1 cellular context compared by ENCODE assay signal in the genomic region with DNA sequence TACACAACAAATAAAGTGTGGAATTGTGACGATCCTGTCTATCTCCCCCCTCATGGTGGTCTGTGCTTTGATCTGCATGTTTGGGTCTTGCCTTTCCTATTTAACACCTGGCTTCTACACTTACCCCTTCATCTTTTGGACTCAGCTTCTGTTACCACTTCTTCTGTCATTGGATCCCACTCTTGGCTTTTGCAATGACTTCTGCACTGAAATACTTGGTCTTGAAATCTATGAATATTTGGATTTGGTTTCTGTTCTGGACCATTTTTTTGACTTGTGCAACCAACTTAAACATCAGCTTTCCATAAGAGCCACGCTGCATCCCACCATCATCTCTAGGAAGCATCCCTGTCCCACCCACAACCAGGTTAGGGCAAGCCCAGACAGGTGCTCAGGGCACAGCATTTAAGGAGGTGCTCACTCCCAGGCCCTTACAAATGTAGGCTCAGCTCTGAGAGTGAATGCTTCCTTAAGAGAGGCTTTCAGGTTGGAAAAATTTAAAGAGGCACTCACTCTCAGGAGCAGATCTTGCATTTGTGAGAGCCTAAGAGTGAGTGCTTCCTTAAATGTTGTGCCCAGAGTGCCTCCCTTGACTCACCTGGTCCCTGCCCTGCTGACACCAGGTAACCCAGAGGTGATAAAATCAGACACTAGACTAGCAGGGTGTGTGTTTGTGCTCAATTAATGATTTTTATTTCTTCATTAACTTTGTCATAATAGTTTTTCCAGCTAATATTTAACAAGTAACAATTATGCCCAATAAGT.
TF ChIP-seq lines count a peak whose summit lies in the region.

No MANE protein-coding gene starts in this region.

TF ChIP-seq in IMR-90, 13 proteins besides CTCF, POLR2A, EP300 and RAD21:
- TF ChIP-seq, protein P1, sequence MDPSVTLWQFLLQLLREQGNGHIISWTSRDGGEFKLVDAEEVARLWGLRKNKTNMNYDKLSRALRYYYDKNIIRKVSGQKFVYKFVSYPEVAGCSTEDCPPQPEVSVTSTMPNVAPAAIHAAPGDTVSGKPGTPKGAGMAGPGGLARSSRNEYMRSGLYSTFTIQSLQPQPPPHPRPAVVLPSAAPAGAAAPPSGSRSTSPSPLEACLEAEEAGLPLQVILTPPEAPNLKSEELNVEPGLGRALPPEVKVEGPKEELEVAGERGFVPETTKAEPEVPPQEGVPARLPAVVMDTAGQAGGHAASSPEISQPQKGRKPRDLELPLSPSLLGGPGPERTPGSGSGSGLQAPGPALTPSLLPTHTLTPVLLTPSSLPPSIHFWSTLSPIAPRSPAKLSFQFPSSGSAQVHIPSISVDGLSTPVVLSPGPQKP (IDR thresholded peaks at IDR 0.05; ENCODE audit: borderline replicate concordance, low read depth, low read length), result no peak
- TF ChIP-seq, protein P2, sequence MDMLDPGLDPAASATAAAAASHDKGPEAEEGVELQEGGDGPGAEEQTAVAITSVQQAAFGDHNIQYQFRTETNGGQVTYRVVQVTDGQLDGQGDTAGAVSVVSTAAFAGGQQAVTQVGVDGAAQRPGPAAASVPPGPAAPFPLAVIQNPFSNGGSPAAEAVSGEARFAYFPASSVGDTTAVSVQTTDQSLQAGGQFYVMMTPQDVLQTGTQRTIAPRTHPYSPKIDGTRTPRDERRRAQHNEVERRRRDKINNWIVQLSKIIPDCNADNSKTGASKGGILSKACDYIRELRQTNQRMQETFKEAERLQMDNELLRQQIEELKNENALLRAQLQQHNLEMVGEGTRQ (IDR thresholded peaks at IDR 0.05; ENCODE audit: low read depth, low read length), result no peak
- TF ChIP-seq BHLHE40 (IDR thresholded peaks at IDR 0.05; ENCODE audit: low read depth, low read length) (no peak), MAFK (IDR thresholded peaks at IDR 0.05; ENCODE audit: low read depth, low read length) (no peak), RCOR1 (IDR thresholded peaks at IDR 0.05; ENCODE audit: insufficient replicate concordance, low read length) (no peak), NFE2L2 (IDR thresholded peaks at IDR 0.05; ENCODE audit: low read depth, low read length) (no peak), CHD1 (IDR thresholded peaks at IDR 0.05; ENCODE audit: low read depth, low read length) (no peak), MXI1 (IDR thresholded peaks at IDR 0.05; ENCODE audit: borderline replicate concordance, low read depth, low read length) (no peak)
